ENCODE assay signal across 8 cellular contexts in genomic region chr16:2979669-2980226, GRCh38. TPM values are rescaled to one million over a fixed set of nuclear protein-coding genes. Genes with fewer than 3 reads are reported as not detected.
DNase-seq lines count a peak whose midpoint lies in the region; TF ChIP-seq lines count a peak whose summit lies in the region.

No MANE protein-coding gene starts in this region.

- peak overlapping the region; percentile 95 for H3K27ac ChIP-seq in HUES64 (ENCODE audit: low read depth, low read length)
- peak overlapping the region; percentile 81 for H3K27ac ChIP-seq in mesendoderm (ENCODE audit: low read depth, low read length)

- H3K9ac ChIP-seq in HUES64 (ENCODE audit: low read depth, low read length) (peak overlapping the region; percentile 91), mesendoderm (ENCODE audit: low read length) (peak overlapping the region; percentile 96)

- peak overlapping the region; percentile 59 for H2BK5ac ChIP-seq in mesendoderm (ENCODE audit: low read length)

- H3K27ac Mint-ChIP-seq in activated T-cell treated with anti-CD3 and anti-CD28 coated beads, Interleukin-2, amount 50 U/mL, for 24 hours = peak overlapping the region; percentile 88

- H3K9me3 Mint-ChIP-seq in activated T-cell treated with anti-CD3 and anti-CD28 coated beads, Interleukin-2, amount 50 U/mL, for 24 hours = no peaks in the 10 kb centered on the region

- in situ Hi-C loops in astrocyte of the spinal cord (cut with HindIII; ENCODE audit: low sequenced_read_pairs) = no loop called here

- no peak overlapping the region for H4K5ac ChIP-seq in mesendoderm (ENCODE audit: low read length)

- H2AK5ac ChIP-seq in mesendoderm (ENCODE audit: low read length) = no peak overlapping the region

- H3K4me1 ChIP-seq in HUES64 (ENCODE audit: insufficient read depth, low read length) (peaks cover 27% of the 10 kb centered on the region), mesendoderm (ENCODE audit: control insufficient read depth, low read depth, low read length) (peaks cover 2% of the 10 kb centered on the region)

- no peak for TF ChIP-seq CTCF in astrocyte of the spinal cord (IDR thresholded peaks at IDR 0.05; ENCODE audit: low read depth, low read length)

- H3K4ac ChIP-seq in mesendoderm (ENCODE audit: low read depth, low read length) = peak overlapping the region; percentile 97

- no peak for DNase-seq in activated T-cell treated with anti-CD3 and anti-CD28 coated beads, Interleukin-2, amount 50 U/mL, for 24 hours
- no peak for DNase-seq in activated T-cell treated with anti-CD3 and anti-CD28 coated beads, Interleukin-2, amount 50 U/mL, for 1 hour
- DNase-seq in astrocyte of the spinal cord (ENCODE audit: low read depth, low spot score) (no peak), mesendoderm (no peak), SIG-M5 (lab: John Stamatoyannopoulos, UW) (no peak), NCI-H2107 treated with DMSO at 0.1 percent for 48 hours (lab: John Stamatoyannopoulos, UW; ENCODE audit: unreplicated experiment) (no peak), mucosa of gallbladder (ENCODE audit: low spot score) (no peak)

- H3K79me2 ChIP-seq in mesendoderm (ENCODE audit: control insufficient read depth, insufficient read depth, low read length) = peaks cover 11% of the 10 kb centered on the region

- peak overlapping the region; percentile 37 for H2BK120ac ChIP-seq in mesendoderm (ENCODE audit: low read depth, low read length)

- H3K9me3 ChIP-seq in HUES64 (ENCODE audit: insufficient read depth, low read depth, low read length) = no peaks in the 10 kb centered on the region

- H3K18ac ChIP-seq in mesendoderm (ENCODE audit: low read length) = peak overlapping the region; percentile 97

- no peak overlapping the region for H2BK15ac ChIP-seq in mesendoderm (replicated peaks; ENCODE audit: low read depth)

- no peaks in the 10 kb centered on the region for H3K27me3 ChIP-seq in HUES64 (ENCODE audit: insufficient read depth, low read length)
- H3K27me3 ChIP-seq in mesendoderm (ENCODE audit: insufficient read depth, low read length, poor library complexity) = no peaks in the 10 kb centered on the region

- H3K36me3 ChIP-seq in HUES64 (ENCODE audit: insufficient read depth, low read length) (peaks cover 36% of the 10 kb centered on the region), mesendoderm (ENCODE audit: control insufficient read depth, insufficient read depth, low read length) (peaks cover 6% of the 10 kb centered on the region)

- peaks cover 33% of the 10 kb centered on the region for H3K4me1 Mint-ChIP-seq in activated T-cell treated with anti-CD3 and anti-CD28 coated beads, Interleukin-2, amount 50 U/mL, for 24 hours (ENCODE audit: low read depth)

- H3K27me3 Mint-ChIP-seq in activated T-cell treated with anti-CD3 and anti-CD28 coated beads, Interleukin-2, amount 50 U/mL, for 24 hours = peaks cover 3% of the 10 kb centered on the region

- peak overlapping the region; percentile 66 for H3K23ac ChIP-seq in mesendoderm (ENCODE audit: low read length)

- H3K4me3 ChIP-seq in HUES64 (ENCODE audit: low read length) (peak overlapping the region; percentile 69), astrocyte of the spinal cord (ENCODE audit: low read depth, low read length) (peak overlapping the region; percentile 66), mesendoderm (ENCODE audit: low read length) (peak overlapping the region; percentile 86)

- peak overlapping the region; percentile 90 for H3K4me3 Mint-ChIP-seq in activated T-cell treated with anti-CD3 and anti-CD28 coated beads, Interleukin-2, amount 50 U/mL, for 24 hours

- peak overlapping the region; percentile 97 for H3K4me2 ChIP-seq in mesendoderm (ENCODE audit: low read length)

- H3K36me3 Mint-ChIP-seq in activated T-cell treated with anti-CD3 and anti-CD28 coated beads, Interleukin-2, amount 50 U/mL, for 24 hours (ENCODE audit: low read depth) = peaks cover 47% of the 10 kb centered on the region

- 8% methylated on average over 43 of the region's 43 CpGs for WGBS in HUES64
- no CpG with 5 or more reads among the region's 43 CpGs for WGBS in mesendoderm (ENCODE audit: extremely low coverage, insufficient coverage, low lambda C conversion rate)

- H3K79me1 ChIP-seq in mesendoderm (ENCODE audit: low read length) = peaks cover 11% of the 10 kb centered on the region

- H4K8ac ChIP-seq in mesendoderm (ENCODE audit: low read depth, low read length) = peak overlapping the region; percentile 83

- H3K56ac ChIP-seq in mesendoderm (ENCODE audit: low read length) = peak overlapping the region; percentile 97

RNA-seq across cellular contexts. Expression of gene PKMYT1, which starts 0.5 kb away (rescaled TPM):
- 51.6 TPM for polyA plus RNA-seq in HUES64 (2013, experiment 1 of 2)
- polyA plus RNA-seq in HUES64 (2013, experiment 2 of 2) = 47.0 TPM
- polyA plus RNA-seq in mesendoderm (2013, experiment 1 of 2) = 104 TPM
- 100 TPM for polyA plus RNA-seq in mesendoderm (2013, experiment 2 of 2)
- total RNA-seq in mucosa of gallbladder = 4.5 TPM

RNA-seq across cellular contexts. Expression of gene PAQR4, which starts 10.6 kb away (rescaled TPM):
- 20.7 TPM for polyA plus RNA-seq in HUES64 (2013, experiment 1 of 2)
- 22.1 TPM for polyA plus RNA-seq in HUES64 (2013, experiment 2 of 2)
- polyA plus RNA-seq in mesendoderm (2013, experiment 1 of 2) = 19.8 TPM
- 19.1 TPM for polyA plus RNA-seq in mesendoderm (2013, experiment 2 of 2)
- total RNA-seq in mucosa of gallbladder = 33.1 TPM

RNA-seq across cellular contexts. Expression of gene KREMEN2, which starts 15.7 kb away (rescaled TPM):
- polyA plus RNA-seq in HUES64 (2013, experiment 1 of 2) = 4.7 TPM
- polyA plus RNA-seq in HUES64 (2013, experiment 2 of 2) = 3.9 TPM
- polyA plus RNA-seq in mesendoderm (2013, experiment 1 of 2) = 2.0 TPM
- polyA plus RNA-seq in mesendoderm (2013, experiment 2 of 2) = 1.9 TPM
- not detected for total RNA-seq in mucosa of gallbladder

RNA-seq across cellular contexts. Expression of gene CLDN9, which starts 33.0 kb away (rescaled TPM):
- polyA plus RNA-seq in HUES64 (2013, experiment 1 of 2) = 0.25 TPM
- 0.44 TPM for polyA plus RNA-seq in HUES64 (2013, experiment 2 of 2)
- polyA plus RNA-seq in mesendoderm (2013, experiment 1 of 2) = 0.20 TPM
- 0.15 TPM for polyA plus RNA-seq in mesendoderm (2013, experiment 2 of 2)
- total RNA-seq in mucosa of gallbladder = 3.3 TPM

RNA-seq across cellular contexts. Expression of gene CLDN6, which starts 38.2 kb away (rescaled TPM):
- 517 TPM for polyA plus RNA-seq in HUES64 (2013, experiment 1 of 2)
- polyA plus RNA-seq in HUES64 (2013, experiment 2 of 2) = 422 TPM
- 508 TPM for polyA plus RNA-seq in mesendoderm (2013, experiment 1 of 2)
- polyA plus RNA-seq in mesendoderm (2013, experiment 2 of 2) = 491 TPM
- total RNA-seq in mucosa of gallbladder = 1.1 TPM
